ENCODE assay signal across 1 cellular context in genomic region chr7:6446977-6447588, GRCh38.
TF ChIP-seq lines count a peak whose summit lies in the region.

No MANE protein-coding gene starts in this region.

TF ChIP-seq in HepG2, 621 proteins besides CTCF, POLR2A, EP300 and RAD21 (continued from another document and continues in another):
- TF ChIP-seq PRDM15 (CRISPR knock-in tag; IDR thresholded peaks at IDR 0.05): no peak
- no peak for TF ChIP-seq SOX6 (IDR thresholded peaks at IDR 0.05)
- peak; percentile 48; the same call in 1 of the 2 replicates for TF ChIP-seq SOX6 (CRISPR knock-in tag; IDR thresholded peaks at IDR 0.05)
- no peak for TF ChIP-seq NFIC (IDR thresholded peaks at IDR 0.05; ENCODE audit: low read length)
- 0 out of 2 replicates have a peak, but pooled peaks have one; percentile 18 for TF ChIP-seq PCBP1 (IDR thresholded peaks at IDR 0.05; ENCODE audit: borderline replicate concordance, low read depth, low read length)
- TF ChIP-seq RNF2 (conservative IDR thresholded peaks at IDR 0.05; ENCODE audit: low read depth): no peak
- TF ChIP-seq GATAD1 (CRISPR knock-in tag; IDR thresholded peaks at IDR 0.05): no peak
- TF ChIP-seq NR2F6 (IDR thresholded peaks at IDR 0.05): no peak
- TF ChIP-seq NR2F6 (CRISPR knock-in tag; IDR thresholded peaks at IDR 0.05): no peak
- no peak for TF ChIP-seq ELF1 (CRISPR knock-in tag; IDR thresholded peaks at IDR 0.05)
- TF ChIP-seq, protein P1, sequence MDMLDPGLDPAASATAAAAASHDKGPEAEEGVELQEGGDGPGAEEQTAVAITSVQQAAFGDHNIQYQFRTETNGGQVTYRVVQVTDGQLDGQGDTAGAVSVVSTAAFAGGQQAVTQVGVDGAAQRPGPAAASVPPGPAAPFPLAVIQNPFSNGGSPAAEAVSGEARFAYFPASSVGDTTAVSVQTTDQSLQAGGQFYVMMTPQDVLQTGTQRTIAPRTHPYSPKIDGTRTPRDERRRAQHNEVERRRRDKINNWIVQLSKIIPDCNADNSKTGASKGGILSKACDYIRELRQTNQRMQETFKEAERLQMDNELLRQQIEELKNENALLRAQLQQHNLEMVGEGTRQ (IDR thresholded peaks at IDR 0.05; ENCODE audit: low read depth, low read length): no peak
- TF ChIP-seq, protein P1 (CRISPR knock-in tag; IDR thresholded peaks at IDR 0.05; ENCODE audit: borderline replicate concordance): no peak
- no peak for TF ChIP-seq ZBTB3 (CRISPR knock-in tag; IDR thresholded peaks at IDR 0.05; ENCODE audit: borderline replicate concordance, low read depth)
- TF ChIP-seq ZNF160 (CRISPR knock-in tag; IDR thresholded peaks at IDR 0.05): no peak
- no peak for TF ChIP-seq ZKSCAN1 (IDR thresholded peaks at IDR 0.05; ENCODE audit: low read length)
- TF ChIP-seq NR2F1 (CRISPR knock-in tag; IDR thresholded peaks at IDR 0.05): no peak
- 0 out of 2 replicates have a peak, but pooled peaks have one; percentile 15 for TF ChIP-seq CEBPG (CRISPR knock-in tag; IDR thresholded peaks at IDR 0.05)
- no peak for TF ChIP-seq ZNF530 (CRISPR knock-in tag; IDR thresholded peaks at IDR 0.05; ENCODE audit: low read depth)
- no peak for TF ChIP-seq JUNB (CRISPR knock-in tag; IDR thresholded peaks at IDR 0.05; ENCODE audit: borderline replicate concordance)
- no peak for TF ChIP-seq UBTF (CRISPR knock-in tag; IDR thresholded peaks at IDR 0.05)
- TF ChIP-seq ZNF513 (CRISPR knock-in tag; conservative IDR thresholded peaks at IDR 0.05): no peak
- no peak for TF ChIP-seq ZNF788 (CRISPR knock-in tag; IDR thresholded peaks at IDR 0.05; ENCODE audit: borderline replicate concordance)
- TF ChIP-seq CENPX (CRISPR knock-in tag; IDR thresholded peaks at IDR 0.05): no peak
- TF ChIP-seq YEATS2 (CRISPR knock-in tag; IDR thresholded peaks at IDR 0.05; ENCODE audit: borderline replicate concordance): no peak
- TF ChIP-seq TCF7L2 (IDR thresholded peaks at IDR 0.05; ENCODE audit: low read depth, low read length): no peak
- peak; percentile 81 for TF ChIP-seq FOSL2 (CRISPR knock-in tag; IDR thresholded peaks at IDR 0.05)
- TF ChIP-seq ZFP36L1 (CRISPR knock-in tag; IDR thresholded peaks at IDR 0.05): peak; percentile 19; the same call in 1 of the 2 replicates
- TF ChIP-seq ARNT2 (CRISPR knock-in tag; IDR thresholded peaks at IDR 0.05; ENCODE audit: low read depth): no peak
- no peak for TF ChIP-seq ZNF577 (CRISPR knock-in tag; IDR thresholded peaks at IDR 0.05; ENCODE audit: borderline replicate concordance, low read depth)
- TF ChIP-seq ZSCAN21 (CRISPR knock-in tag; IDR thresholded peaks at IDR 0.05; ENCODE audit: borderline replicate concordance): 0 out of 2 replicates have a peak, but pooled peaks have one; percentile 39
- no peak for TF ChIP-seq ZNF451 (CRISPR knock-in tag; IDR thresholded peaks at IDR 0.05)
- TF ChIP-seq, protein P2, sequence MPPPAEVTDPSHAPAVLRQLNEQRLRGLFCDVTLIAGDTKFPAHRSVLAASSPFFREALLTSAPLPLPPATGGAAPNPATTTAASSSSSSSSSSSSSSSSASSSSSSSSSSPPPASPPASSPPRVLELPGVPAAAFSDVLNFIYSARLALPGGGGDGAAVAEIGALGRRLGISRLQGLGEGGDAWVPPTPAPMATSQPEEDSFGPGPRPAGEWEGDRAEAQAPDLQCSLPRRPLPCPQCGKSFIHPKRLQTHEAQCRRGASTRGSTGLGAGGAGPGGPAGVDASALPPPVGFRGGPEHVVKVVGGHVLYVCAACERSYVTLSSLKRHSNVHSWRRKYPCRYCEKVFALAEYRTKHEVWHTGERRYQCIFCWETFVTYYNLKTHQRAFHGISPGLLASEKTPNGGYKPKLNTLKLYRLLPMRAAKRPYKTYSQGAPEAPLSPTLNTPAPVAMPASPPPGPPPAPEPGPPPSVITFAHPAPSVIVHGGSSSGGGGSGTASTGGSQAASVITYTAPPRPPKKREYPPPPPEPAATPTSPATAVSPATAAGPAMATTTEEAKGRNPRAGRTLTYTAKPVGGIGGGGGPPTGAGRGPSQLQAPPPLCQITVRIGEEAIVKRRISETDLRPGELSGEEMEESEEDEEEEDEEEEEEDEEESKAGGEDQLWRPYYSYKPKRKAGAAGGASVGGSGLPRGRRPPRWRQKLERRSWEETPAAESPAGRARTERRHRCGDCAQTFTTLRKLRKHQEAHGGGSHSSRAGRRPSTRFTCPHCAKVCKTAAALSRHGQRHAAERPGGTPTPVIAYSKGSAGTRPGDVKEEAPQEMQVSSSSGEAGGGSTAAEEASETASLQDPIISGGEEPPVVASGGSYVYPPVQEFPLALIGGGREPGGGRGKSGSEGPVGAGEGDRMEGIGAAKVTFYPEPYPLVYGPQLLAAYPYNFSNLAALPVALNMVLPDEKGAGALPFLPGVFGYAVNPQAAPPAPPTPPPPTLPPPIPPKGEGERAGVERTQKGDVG (CRISPR knock-in tag; IDR thresholded peaks at IDR 0.05; ENCODE audit: borderline replicate concordance): no peak
- TF ChIP-seq ATM (IDR thresholded peaks at IDR 0.05; ENCODE audit: borderline replicate concordance): peak; percentile 87; the same call in 1 of the 2 replicates
- TF ChIP-seq RCOR2 (CRISPR knock-in tag; IDR thresholded peaks at IDR 0.05): peak; percentile 71
- 0 out of 2 replicates have a peak, but pooled peaks have one; percentile 24 for TF ChIP-seq AHR (CRISPR knock-in tag; IDR thresholded peaks at IDR 0.05)
- no peak; the same call in 1 of the 2 replicates for TF ChIP-seq MLX (CRISPR knock-in tag; IDR thresholded peaks at IDR 0.05)
- TF ChIP-seq THAP11 (CRISPR knock-in tag; IDR thresholded peaks at IDR 0.05): no peak
- no peak for TF ChIP-seq FOXC1 (CRISPR knock-in tag; IDR thresholded peaks at IDR 0.05; ENCODE audit: borderline replicate concordance)
- no peak for TF ChIP-seq ZNF839 (CRISPR knock-in tag; IDR thresholded peaks at IDR 0.05; ENCODE audit: borderline replicate concordance)
- no peak for TF ChIP-seq ZNF543 (CRISPR knock-in tag; IDR thresholded peaks at IDR 0.05)
- no peak for TF ChIP-seq MAFG (CRISPR knock-in tag; IDR thresholded peaks at IDR 0.05)
- TF ChIP-seq HOXA7 (CRISPR knock-in tag; IDR thresholded peaks at IDR 0.05): no peak
- TF ChIP-seq TFDP2 (CRISPR knock-in tag; IDR thresholded peaks at IDR 0.05): 0 out of 2 replicates have a peak, but pooled peaks have one; percentile 8
- TF ChIP-seq KLF16 (CRISPR knock-in tag; IDR thresholded peaks at IDR 0.05): peak in 1 of 2 experiments; percentile 3; a peak in 1 of 4 replicates
- no peak for TF ChIP-seq MTF2 (CRISPR knock-in tag; IDR thresholded peaks at IDR 0.05; ENCODE audit: borderline replicate concordance)
- no peak for TF ChIP-seq HES4 (CRISPR knock-in tag; IDR thresholded peaks at IDR 0.05; ENCODE audit: borderline replicate concordance)
- TF ChIP-seq ZNF687 (CRISPR knock-in tag; IDR thresholded peaks at IDR 0.05): 0 out of 2 replicates have a peak, but pooled peaks have one; percentile 54
- TF ChIP-seq ZNF225 (CRISPR knock-in tag; IDR thresholded peaks at IDR 0.05): no peak
- TF ChIP-seq GABPB1 (CRISPR knock-in tag; IDR thresholded peaks at IDR 0.05): no peak; the same call in 1 of the 2 replicates
- TF ChIP-seq ZSCAN25 (CRISPR knock-in tag; IDR thresholded peaks at IDR 0.05): no peak; the same call in 1 of the 2 replicates
- TF ChIP-seq TBP (CRISPR knock-in tag; IDR thresholded peaks at IDR 0.05): no peak
